7 cellular contexts compared by ENCODE assay signal in genomic region chr20:54658525-54658924, GRCh38.
"Had no signal": no experiment of that assay in that cellular context is flagged by ENCODE, and none has a peak within 500 bp of the region (broad histone marks: within the 10 kb centered on the region; RNA-seq: fewer than 3 reads in every experiment).

No MANE protein-coding gene starts in this region.

- DNase-seq: GDM1, GF-D8 had no signal

- H3K4me3 ChIP-seq: GM12878 had no signal

- FAIRE-seq: G401.6, GM12878, GM12891, GM18507, GM19239 had no signal
